1 cellular context compared by ENCODE assay signal in the genomic region with DNA sequence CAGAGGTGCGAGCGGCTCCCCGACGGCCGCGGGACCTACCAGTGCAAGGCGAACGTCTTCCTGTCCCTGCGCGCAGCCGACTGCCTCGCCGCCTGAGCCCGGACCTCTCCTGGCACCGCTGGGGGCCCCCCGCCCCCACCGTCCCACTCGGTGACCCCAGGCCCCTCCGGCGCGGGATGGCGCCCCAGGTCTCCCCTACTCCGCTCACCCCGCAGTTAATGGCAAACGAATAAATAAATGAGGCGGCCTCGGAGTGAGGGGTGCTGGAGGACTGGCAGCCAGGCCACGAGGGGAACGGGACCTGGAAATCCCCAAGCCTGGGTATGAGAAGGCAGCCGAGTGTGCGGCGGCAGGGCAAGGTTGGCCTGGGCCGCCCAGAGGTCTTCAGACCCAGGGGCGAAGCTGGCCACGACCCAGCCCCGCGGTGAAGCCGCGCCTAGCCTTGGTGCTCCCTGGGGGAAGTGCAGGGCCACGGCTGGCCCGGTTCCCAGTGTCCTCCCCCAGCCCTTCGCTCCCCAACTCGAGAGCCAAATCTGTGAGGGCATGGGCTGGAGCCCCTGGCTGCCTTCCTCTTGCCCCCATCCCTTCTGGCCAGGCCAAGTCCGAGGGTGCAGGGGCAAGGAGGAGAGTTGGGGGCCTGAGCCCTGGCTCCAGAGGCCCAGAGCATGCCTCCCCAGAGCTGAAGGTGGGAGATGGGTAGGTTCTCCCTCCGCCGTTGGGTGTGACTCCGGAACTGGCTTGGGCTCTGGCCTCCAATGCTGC.
TF ChIP-seq lines count a peak whose summit lies in the region.

No MANE protein-coding gene starts in this region.

TF ChIP-seq in HepG2, 621 proteins besides CTCF, POLR2A, EP300 and RAD21 (continued from another document and continues in another):
- TF ChIP-seq, protein P1, sequence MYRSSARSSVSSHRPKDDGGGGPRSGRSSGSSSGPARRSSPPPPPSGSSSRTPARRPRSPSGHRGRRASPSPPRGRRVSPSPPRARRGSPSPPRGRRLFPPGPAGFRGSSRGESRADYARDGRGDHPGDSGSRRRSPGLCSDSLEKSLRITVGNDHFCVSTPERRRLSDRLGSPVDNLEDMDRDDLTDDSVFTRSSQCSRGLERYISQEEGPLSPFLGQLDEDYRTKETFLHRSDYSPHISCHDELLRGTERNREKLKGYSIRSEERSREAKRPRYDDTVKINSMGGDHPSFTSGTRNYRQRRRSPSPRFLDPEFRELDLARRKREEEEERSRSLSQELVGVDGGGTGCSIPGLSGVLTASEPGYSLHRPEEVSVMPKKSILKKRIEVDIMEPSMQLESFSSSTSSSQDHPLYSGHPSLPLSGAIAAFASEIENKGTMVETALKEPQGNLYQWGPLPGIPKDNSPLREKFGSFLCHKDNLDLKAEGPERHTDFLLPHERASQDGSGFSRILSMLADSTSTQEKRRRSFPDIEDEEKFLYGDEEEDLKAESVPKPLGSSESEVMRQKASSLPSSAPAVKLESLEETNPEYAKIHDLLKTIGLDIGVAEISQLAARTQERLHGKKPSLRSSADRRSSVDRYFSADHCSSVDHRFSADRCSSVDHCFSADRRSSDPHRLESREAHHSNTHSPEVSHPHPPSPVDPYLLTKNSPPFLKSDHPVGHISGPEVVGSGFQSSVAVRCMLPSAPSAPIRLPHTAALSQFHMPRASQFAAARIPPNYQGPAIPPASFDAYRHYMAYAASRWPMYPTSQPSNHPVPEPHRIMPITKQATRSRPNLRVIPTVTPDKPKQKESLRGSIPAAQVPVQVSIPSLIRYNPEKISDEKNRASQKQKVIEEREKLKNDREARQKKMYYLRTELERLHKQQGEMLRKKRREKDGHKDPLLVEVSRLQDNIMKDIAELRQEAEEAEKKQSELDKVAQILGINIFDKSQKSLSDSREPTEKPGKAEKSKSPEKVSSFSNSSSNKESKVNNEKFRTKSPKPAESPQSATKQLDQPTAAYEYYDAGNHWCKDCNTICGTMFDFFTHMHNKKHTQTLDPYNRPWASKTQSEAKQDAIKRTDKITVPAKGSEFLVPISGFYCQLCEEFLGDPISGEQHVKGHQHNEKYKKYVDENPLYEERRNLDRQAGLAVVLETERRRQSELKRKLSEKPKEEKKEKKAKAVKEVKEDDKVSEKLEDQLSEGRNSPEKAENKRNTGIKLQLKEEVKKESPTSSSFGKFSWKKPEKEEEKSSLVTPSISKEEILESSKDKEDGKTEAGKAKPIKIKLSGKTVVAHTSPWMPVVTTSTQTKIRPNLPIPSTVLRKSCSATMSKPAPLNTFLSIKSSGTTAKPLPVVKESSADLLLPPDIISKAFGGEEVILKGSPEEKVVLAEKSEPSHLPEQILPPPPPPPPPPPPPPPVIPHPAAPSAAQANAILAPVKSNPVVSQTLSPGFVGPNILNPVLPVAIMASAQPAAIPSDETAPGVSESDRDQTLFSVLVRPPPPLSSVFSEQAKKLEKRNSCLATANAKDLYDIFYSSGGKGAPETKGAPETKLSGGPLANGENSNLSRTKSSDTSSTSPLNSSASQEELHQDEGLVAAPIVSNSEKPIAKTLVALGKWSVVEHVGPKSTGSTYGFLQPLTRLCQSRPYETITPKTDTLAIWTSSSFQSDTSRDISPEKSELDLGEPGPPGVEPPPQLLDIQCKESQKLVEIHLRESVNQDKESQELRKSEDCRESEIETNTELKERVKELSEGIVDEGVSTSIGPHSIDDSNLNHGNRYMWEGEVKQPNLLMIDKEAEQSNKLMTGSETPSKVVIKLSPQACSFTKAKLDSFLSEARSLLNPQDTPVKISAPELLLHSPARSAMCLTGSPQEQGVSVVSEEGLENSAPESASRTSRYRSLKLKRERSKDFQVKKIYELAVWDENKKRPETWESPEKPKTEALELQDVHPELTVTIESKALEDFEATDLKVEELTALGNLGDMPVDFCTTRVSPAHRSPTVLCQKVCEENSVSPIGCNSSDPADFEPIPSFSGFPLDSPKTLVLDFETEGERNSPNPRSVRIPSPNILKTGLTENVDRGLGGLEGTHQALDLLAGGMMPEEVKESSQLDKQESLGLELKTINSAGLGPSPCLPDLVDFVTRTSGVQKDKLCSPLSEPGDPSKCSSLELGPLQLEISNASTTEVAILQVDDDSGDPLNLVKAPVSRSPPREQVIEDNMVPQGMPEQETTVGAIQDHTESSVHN (CRISPR knock-in tag; IDR thresholded peaks at IDR 0.05) = no peak
- TF ChIP-seq ZNF510 (CRISPR knock-in tag; IDR thresholded peaks at IDR 0.05; ENCODE audit: low read depth) (no peak), ZNF34 (CRISPR knock-in tag; IDR thresholded peaks at IDR 0.05; ENCODE audit: borderline replicate concordance) (no peak), RFX3 (CRISPR knock-in tag; IDR thresholded peaks at IDR 0.05) (no peak), PCBP2 (optimal IDR thresholded peaks at IDR 0.05; ENCODE audit: low read depth, low read length, poor library complexity, severe bottlenecking) (no peak), ZNF775 (CRISPR knock-in tag; IDR thresholded peaks at IDR 0.05; ENCODE audit: borderline replicate concordance) (no peak), ZNF264 (CRISPR knock-in tag; IDR thresholded peaks at IDR 0.05) (no peak), DNMT1 (CRISPR knock-in tag; IDR thresholded peaks at IDR 0.05) (peak; percentile 94), POLR2AphosphoS2 (IDR thresholded peaks at IDR 0.05; ENCODE audit: low read depth, low read length) (0 out of 2 replicates have a peak, but pooled peaks have one; percentile 23), ZNF142 (CRISPR knock-in tag; IDR thresholded peaks at IDR 0.05) (no peak), NR2F1 (CRISPR knock-in tag; IDR thresholded peaks at IDR 0.05) (no peak), ZNF607 (CRISPR knock-in tag; IDR thresholded peaks at IDR 0.05; ENCODE audit: borderline replicate concordance) (peak; percentile 69; the same call in 1 of the 2 replicates), MXD4 (CRISPR knock-in tag; IDR thresholded peaks at IDR 0.05) (no peak), THRA (CRISPR knock-in tag; IDR thresholded peaks at IDR 0.05; ENCODE audit: borderline replicate concordance) (no peak), TEAD2 (CRISPR knock-in tag; IDR thresholded peaks at IDR 0.05) (no peak), KLF16 (CRISPR knock-in tag; IDR thresholded peaks at IDR 0.05) (no peak), ZNF839 (CRISPR knock-in tag; IDR thresholded peaks at IDR 0.05; ENCODE audit: borderline replicate concordance) (no peak), ZNF747 (CRISPR knock-in tag; IDR thresholded peaks at IDR 0.05; ENCODE audit: borderline replicate concordance) (peak; percentile 32; the same call in 1 of the 2 replicates), KAT8 (CRISPR knock-in tag; IDR thresholded peaks at IDR 0.05) (no peak), BRCA1 (CRISPR knock-in tag; IDR thresholded peaks at IDR 0.05) (0 out of 2 replicates have a peak, but pooled peaks have one; percentile 52), MBD4 (IDR thresholded peaks at IDR 0.05; ENCODE audit: borderline replicate concordance, low read length) (no peak), FUBP1 (CRISPR knock-in tag; IDR thresholded peaks at IDR 0.05; ENCODE audit: borderline replicate concordance) (0 out of 2 replicates have a peak, but pooled peaks have one; percentile 15), BCL6 (CRISPR knock-in tag; IDR thresholded peaks at IDR 0.05) (no peak), BHLHE40 (IDR thresholded peaks at IDR 0.05; ENCODE audit: low read length) (no peak), CHD2 (IDR thresholded peaks at IDR 0.05; ENCODE audit: low read depth, low read length) (no peak), HMGA1 (CRISPR knock-in tag; conservative IDR thresholded peaks at IDR 0.05) (no peak), LBX2 (CRISPR knock-in tag; IDR thresholded peaks at IDR 0.05; ENCODE audit: borderline replicate concordance) (no peak), KMT2A (CRISPR knock-in tag; IDR thresholded peaks at IDR 0.05) (no peak)
- TF ChIP-seq, protein P2, sequence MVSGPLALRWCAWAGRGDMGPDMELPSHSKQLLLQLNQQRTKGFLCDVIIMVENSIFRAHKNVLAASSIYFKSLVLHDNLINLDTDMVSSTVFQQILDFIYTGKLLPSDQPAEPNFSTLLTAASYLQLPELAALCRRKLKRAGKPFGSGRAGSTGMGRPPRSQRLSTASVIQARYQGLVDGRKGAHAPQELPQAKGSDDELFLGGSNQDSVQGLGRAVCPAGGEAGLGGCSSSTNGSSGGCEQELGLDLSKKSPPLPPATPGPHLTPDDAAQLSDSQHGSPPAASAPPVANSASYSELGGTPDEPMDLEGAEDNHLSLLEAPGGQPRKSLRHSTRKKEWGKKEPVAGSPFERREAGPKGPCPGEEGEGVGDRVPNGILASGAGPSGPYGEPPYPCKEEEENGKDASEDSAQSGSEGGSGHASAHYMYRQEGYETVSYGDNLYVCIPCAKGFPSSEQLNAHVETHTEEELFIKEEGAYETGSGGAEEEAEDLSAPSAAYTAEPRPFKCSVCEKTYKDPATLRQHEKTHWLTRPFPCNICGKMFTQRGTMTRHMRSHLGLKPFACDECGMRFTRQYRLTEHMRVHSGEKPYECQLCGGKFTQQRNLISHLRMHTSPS (CRISPR knock-in tag; IDR thresholded peaks at IDR 0.05; ENCODE audit: low read depth) = no peak; the same call in 1 of the 2 replicates
- TF ChIP-seq, protein P3, sequence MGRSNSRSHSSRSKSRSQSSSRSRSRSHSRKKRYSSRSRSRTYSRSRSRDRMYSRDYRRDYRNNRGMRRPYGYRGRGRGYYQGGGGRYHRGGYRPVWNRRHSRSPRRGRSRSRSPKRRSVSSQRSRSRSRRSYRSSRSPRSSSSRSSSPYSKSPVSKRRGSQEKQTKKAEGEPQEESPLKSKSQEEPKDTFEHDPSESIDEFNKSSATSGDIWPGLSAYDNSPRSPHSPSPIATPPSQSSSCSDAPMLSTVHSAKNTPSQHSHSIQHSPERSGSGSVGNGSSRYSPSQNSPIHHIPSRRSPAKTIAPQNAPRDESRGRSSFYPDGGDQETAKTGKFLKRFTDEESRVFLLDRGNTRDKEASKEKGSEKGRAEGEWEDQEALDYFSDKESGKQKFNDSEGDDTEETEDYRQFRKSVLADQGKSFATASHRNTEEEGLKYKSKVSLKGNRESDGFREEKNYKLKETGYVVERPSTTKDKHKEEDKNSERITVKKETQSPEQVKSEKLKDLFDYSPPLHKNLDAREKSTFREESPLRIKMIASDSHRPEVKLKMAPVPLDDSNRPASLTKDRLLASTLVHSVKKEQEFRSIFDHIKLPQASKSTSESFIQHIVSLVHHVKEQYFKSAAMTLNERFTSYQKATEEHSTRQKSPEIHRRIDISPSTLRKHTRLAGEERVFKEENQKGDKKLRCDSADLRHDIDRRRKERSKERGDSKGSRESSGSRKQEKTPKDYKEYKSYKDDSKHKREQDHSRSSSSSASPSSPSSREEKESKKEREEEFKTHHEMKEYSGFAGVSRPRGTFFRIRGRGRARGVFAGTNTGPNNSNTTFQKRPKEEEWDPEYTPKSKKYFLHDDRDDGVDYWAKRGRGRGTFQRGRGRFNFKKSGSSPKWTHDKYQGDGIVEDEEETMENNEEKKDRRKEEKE (IDR thresholded peaks at IDR 0.05) = no peak
